In the genomic region with DNA sequence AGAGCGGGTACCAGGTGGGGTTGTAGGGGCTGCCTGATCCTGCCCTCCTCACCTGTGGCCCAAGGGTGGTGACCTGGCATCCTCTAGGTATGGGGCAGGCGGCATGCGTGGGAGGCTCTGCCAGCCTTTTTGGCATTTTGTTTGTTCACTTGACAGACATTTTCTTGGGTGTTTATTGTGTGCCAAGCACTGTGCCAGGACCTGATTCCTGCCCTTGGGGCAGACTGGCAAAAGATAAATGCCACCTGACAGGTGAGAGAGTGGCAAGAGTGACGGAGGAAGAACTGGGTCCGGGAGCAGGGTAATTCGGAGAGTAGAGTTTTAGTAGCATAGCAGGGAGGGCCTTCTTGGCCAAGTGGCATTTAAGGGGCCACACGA, we compare ENCODE assay signal across 18 cellular contexts. TPM values are rescaled to one million over a fixed set of nuclear protein-coding genes. Genes with fewer than 3 reads are reported as not detected.
A peak's percentile ranks its signal among the peaks of the same experiment; 100 is the strongest.
DNase-seq lines count a peak whose midpoint lies in the region; ATAC-seq and TF ChIP-seq lines count a peak whose summit lies in the region.
"Had no signal": no experiment of that assay in that cellular context is flagged by ENCODE, and none has a peak within 500 bp of the region (broad histone marks: within the 10 kb centered on the region; RNA-seq: fewer than 3 reads in every experiment).

No MANE protein-coding gene starts in this region.

- peak overlapping the region; percentile 37 to 50 for H3K27ac Mint-ChIP-seq in activated naive CD4-positive, alpha-beta T cell treated with anti-CD3 and anti-CD28 coated beads, Interleukin-2, amount 50 U/mL, for 72 hours
- no peak overlapping the region for H3K27ac Mint-ChIP-seq in activated naive CD4-positive, alpha-beta T cell treated with anti-CD3 and anti-CD28 coated beads for 36 hours
- peak overlapping the region; percentile 20 for H3K27ac Mint-ChIP-seq in stimulated activated naive B cell treated with anti-CD40 and anti-IgM and Interleukin-4, amounts not matched to agents 10 μg/mL and 1 μg/mL and 100 μg/mL, for 72 hours

- no peak overlapping the region for H3K9ac ChIP-seq in liver (ENCODE audit: low read depth in 1 of 2, low read length in 2 of 2)

- DNase-seq in activated naive CD4-positive, alpha-beta T cell treated with anti-CD3 and anti-CD28 coated beads, Interleukin-2, amount 50 U/mL, for 72 hours (ENCODE audit: low spot score in 2 of 2): no peak
- DNase-seq in activated naive CD4-positive, alpha-beta T cell treated with anti-CD3 and anti-CD28 coated beads for 36 hours: no peak
- no peak for DNase-seq in stimulated activated naive B cell treated with anti-CD40 and anti-IgM and Interleukin-4, amounts not matched to agents 10 μg/mL and 1 μg/mL and 100 μg/mL, for 72 hours
- no peak for DNase-seq in head of caudate nucleus
- DNase-seq: DMS79 treated with DMSO at 0.1 percent for 48 hours, KG1, NCI-H1048, NCI-H2081 treated with DMSO at 0.1 percent for 48 hours had no signal

- WGBS in liver: 71% methylated on average over 7 of the region's 7 CpGs

- H3K9me3 Mint-ChIP-seq in activated naive CD4-positive, alpha-beta T cell treated with anti-CD3 and anti-CD28 coated beads, Interleukin-2, amount 50 U/mL, for 72 hours: no peaks in the 10 kb centered on the region
- no peaks in the 10 kb centered on the region for H3K9me3 Mint-ChIP-seq in activated naive CD4-positive, alpha-beta T cell treated with anti-CD3 and anti-CD28 coated beads for 36 hours
- H3K9me3 Mint-ChIP-seq in stimulated activated naive B cell treated with anti-CD40 and anti-IgM and Interleukin-4, amounts not matched to agents 10 μg/mL and 1 μg/mL and 100 μg/mL, for 72 hours: no peaks in the 10 kb centered on the region
- H3K9me3 Mint-ChIP-seq: activated naive CD4-positive, alpha-beta T cell treated with anti-CD3 and anti-CD28 coated beads, Interleukin-2, amount 50 U/mL, for 24 hours; CD4-positive, CD25-positive, alpha-beta regulatory T cell had no signal

- H3K9me3 ChIP-seq in liver (ENCODE audit: control insufficient read depth in 4 of 4, low read length in 3 of 4): no peaks in the 10 kb centered on the region
- H3K9me3 ChIP-seq: uterus had no signal

- H3K27me3 Mint-ChIP-seq in activated naive CD4-positive, alpha-beta T cell treated with anti-CD3 and anti-CD28 coated beads for 36 hours (ENCODE audit: low read depth): no peaks in the 10 kb centered on the region
- no peaks in the 10 kb centered on the region for H3K27me3 Mint-ChIP-seq in stimulated activated naive B cell treated with anti-CD40 and anti-IgM and Interleukin-4, amounts not matched to agents 10 μg/mL and 1 μg/mL and 100 μg/mL, for 72 hours
- H3K27me3 Mint-ChIP-seq: activated naive CD4-positive, alpha-beta T cell treated with anti-CD3 and anti-CD28 coated beads, Interleukin-2, amount 50 U/mL, for 24 hours; CD4-positive, CD25-positive, alpha-beta regulatory T cell had no signal

- H3K27ac ChIP-seq in angular gyrus (ENCODE audit: low read depth, low read length): peak overlapping the region; percentile 78
- peak overlapping the region in 1 of 2 donors; percentile 2 for H3K27ac ChIP-seq in liver (ENCODE audit: low read depth in 1 of 2, low read length in 2 of 2)
- H3K27ac ChIP-seq: cardiac muscle cell, HL-60 had no signal

- H3K4me1 Mint-ChIP-seq in activated naive CD4-positive, alpha-beta T cell treated with anti-CD3 and anti-CD28 coated beads for 36 hours (ENCODE audit: low read depth): peaks cover 32% of the 10 kb centered on the region
- H3K4me1 Mint-ChIP-seq in stimulated activated naive B cell treated with anti-CD40 and anti-IgM and Interleukin-4, amounts not matched to agents 10 μg/mL and 1 μg/mL and 100 μg/mL, for 72 hours: peaks cover 37 to 65% of the 10 kb centered on the region in 2 donors

- H3K4me1 ChIP-seq in liver (ENCODE audit: control insufficient read depth in 4 of 4, insufficient read depth in 4 of 4, low read length in 3 of 4): peaks cover 15 to 57% (median 42%) of the 10 kb centered on the region in 4 donors

- ATAC-seq in activated naive CD4-positive, alpha-beta T cell treated with anti-CD3 and anti-CD28 coated beads, Interleukin-2, amount 50 U/mL, for 72 hours: no peak
- no peak for ATAC-seq in stimulated activated naive B cell treated with anti-CD40 and anti-IgM and Interleukin-4, amounts not matched to agents 10 μg/mL and 1 μg/mL and 100 μg/mL, for 72 hours (replicated peaks)
- no peak for ATAC-seq in HG02588 (IDR thresholded peaks at IDR 0.05; ENCODE audit: unreplicated experiment)
- no peak for ATAC-seq in HG02884 (IDR thresholded peaks at IDR 0.05; ENCODE audit: unreplicated experiment)

- H3K4me3 ChIP-seq in liver (ENCODE audit: low read depth in 1 of 3, low read length in 3 of 3): no peak overlapping the region
- H3K4me3 ChIP-seq: cardiac muscle cell, uterus had no signal

- H3K36me3 Mint-ChIP-seq in activated naive CD4-positive, alpha-beta T cell treated with anti-CD3 and anti-CD28 coated beads, Interleukin-2, amount 50 U/mL, for 72 hours: no peaks in the 10 kb centered on the region
- peaks cover 3% of the 10 kb centered on the region for H3K36me3 Mint-ChIP-seq in activated naive CD4-positive, alpha-beta T cell treated with anti-CD3 and anti-CD28 coated beads for 36 hours (ENCODE audit: low read depth)
- peaks cover 21 to 34% of the 10 kb centered on the region in 2 donors for H3K36me3 Mint-ChIP-seq in stimulated activated naive B cell treated with anti-CD40 and anti-IgM and Interleukin-4, amounts not matched to agents 10 μg/mL and 1 μg/mL and 100 μg/mL, for 72 hours
- H3K36me3 Mint-ChIP-seq: activated naive CD4-positive, alpha-beta T cell treated with anti-CD3 and anti-CD28 coated beads, Interleukin-2, amount 50 U/mL, for 24 hours had no signal

- no peaks in the 10 kb centered on the region for H3K27me3 ChIP-seq in liver (ENCODE audit: control insufficient read depth in 4 of 4, insufficient read depth in 4 of 4, low read length in 3 of 4)
- H3K27me3 ChIP-seq: cardiac muscle cell, uterus had no signal

- no peak for TF ChIP-seq CTCF in liver (IDR thresholded peaks at IDR 0.05; ENCODE audit: low read depth, low read length, missing input control)

- intact Hi-C loops in activated naive CD4-positive, alpha-beta T cell treated with anti-CD3 and anti-CD28 coated beads for 36 hours (cut with micrococcal nuclease): loop anchor here (1.0 kb wide), 1 partner anchor 42 kb away; no protein-coding TSS in a partner anchor
- intact Hi-C loops in head of caudate nucleus (cut with DNase I): loop anchor here (5.0 kb wide), 1 partner anchor 39 kb away; no protein-coding TSS in a partner anchor

- CTCF ChIA-PET in activated naive CD4-positive, alpha-beta T cell treated with anti-CD3 and anti-CD28 coated beads for 36 hours (lab: Charles Lee): interaction anchor here (0.5 to 6.6 kb wide), 2 partner anchors 42 to 60 kb away, joined by 3 to 41 read pairs; no protein-coding TSS in a partner anchor

- H3K36me3 ChIP-seq in liver (ENCODE audit: control insufficient read depth in 4 of 4, insufficient read depth in 3 of 4, low read depth in 1 of 4, low read length in 3 of 4): peaks cover 0 to 12% (median 9%) of the 10 kb centered on the region in 4 donors
- H3K36me3 ChIP-seq: cardiac muscle cell, uterus had no signal

- no peak for TF ChIP-seq RAD21 in liver (IDR thresholded peaks at IDR 0.05)

- no peak overlapping the region for H3K4me3 Mint-ChIP-seq in activated naive CD4-positive, alpha-beta T cell treated with anti-CD3 and anti-CD28 coated beads for 36 hours
- no peak overlapping the region for H3K4me3 Mint-ChIP-seq in stimulated activated naive B cell treated with anti-CD40 and anti-IgM and Interleukin-4, amounts not matched to agents 10 μg/mL and 1 μg/mL and 100 μg/mL, for 72 hours
- H3K4me3 Mint-ChIP-seq: activated naive CD4-positive, alpha-beta T cell treated with anti-CD3 and anti-CD28 coated beads, Interleukin-2, amount 50 U/mL, for 24 hours had no signal

TF ChIP-seq in liver, 16 proteins besides CTCF, POLR2A, EP300 and RAD21:
- TF ChIP-seq TAF1 (conservative IDR thresholded peaks at IDR 0.05): no peak
- TF ChIP-seq FOXA1 (IDR thresholded peaks at IDR 0.05): no peak
- peak; percentile 9 for TF ChIP-seq NR2F2 (IDR thresholded peaks at IDR 0.05)

RNA-seq across cellular contexts. Expression of a gene that starts 6.0 kb away (rescaled TPM):
- total RNA-seq in activated naive CD4-positive, alpha-beta T cell treated with anti-CD3 and anti-CD28 coated beads, Interleukin-2, amount 50 U/mL, for 72 hours: 10 to 100 TPM; 76.6 to 81.5 TPM
- total RNA-seq in activated naive CD4-positive, alpha-beta T cell treated with anti-CD3 and anti-CD28 coated beads for 36 hours: 10 to 100 TPM; 61.9 to 69.6 TPM
- total RNA-seq in liver: 10 to 100 TPM; 31.9 to 91.2 TPM
- polyA plus RNA-seq in liver: 10 to 100 TPM; 27.3 to 58.1 TPM

RNA-seq across cellular contexts. Expression of a gene that starts 16.9 kb away (rescaled TPM):
- total RNA-seq in activated naive CD4-positive, alpha-beta T cell treated with anti-CD3 and anti-CD28 coated beads, Interleukin-2, amount 50 U/mL, for 72 hours: 10 to 100 TPM in 1 of 2 donors, 1 to 10 TPM in 1; 7.3 to 14.9 TPM
- 10 to 100 TPM in 1 of 2 experiments, 1 to 10 TPM in 1; 9.2 to 10.3 TPM for total RNA-seq in activated naive CD4-positive, alpha-beta T cell treated with anti-CD3 and anti-CD28 coated beads for 36 hours
- total RNA-seq in liver: 10 to 100 TPM; 78.6 to 89.5 TPM
- 10 to 100 TPM; 21.6 to 39.1 TPM for polyA plus RNA-seq in liver

RNA-seq across cellular contexts. Expression of a gene that starts 32.2 kb away (rescaled TPM):
- total RNA-seq in activated naive CD4-positive, alpha-beta T cell treated with anti-CD3 and anti-CD28 coated beads, Interleukin-2, amount 50 U/mL, for 72 hours: 1 to 10 TPM in 1 of 2 donors, not detected in 1; 9.5 TPM
- not detected for total RNA-seq in activated naive CD4-positive, alpha-beta T cell treated with anti-CD3 and anti-CD28 coated beads for 36 hours
- total RNA-seq in liver: 100 to 1,000 TPM in 1 of 2 donors, under 1 TPM in 1; 0.65 to 144 TPM
- 100 to 1,000 TPM in 1 of 2 donors, 10 to 100 TPM in 1; 25.2 to 118 TPM for polyA plus RNA-seq in liver
- total RNA-seq: CD4-positive, CD25-positive, alpha-beta regulatory T cell; OCI-LY7 had no signal
- polyA plus RNA-seq: CD4-positive, CD25-positive, alpha-beta regulatory T cell had no signal

RNA-seq across cellular contexts. Expression of a gene that starts 48.6 kb away (rescaled TPM):
- total RNA-seq in activated naive CD4-positive, alpha-beta T cell treated with anti-CD3 and anti-CD28 coated beads, Interleukin-2, amount 50 U/mL, for 72 hours: 100 to 1,000 TPM; 105 to 243 TPM
- 100 to 1,000 TPM; 151 to 169 TPM for total RNA-seq in activated naive CD4-positive, alpha-beta T cell treated with anti-CD3 and anti-CD28 coated beads for 36 hours
- total RNA-seq in liver: 10 to 100 TPM; 66.3 to 75.1 TPM
- polyA plus RNA-seq in liver: 10 to 100 TPM; 39.4 to 86.9 TPM

RNA-seq across cellular contexts. Expression of a gene that starts 53.1 kb away (rescaled TPM):
- 1 to 10 TPM; 1.5 to 1.7 TPM for total RNA-seq in activated naive CD4-positive, alpha-beta T cell treated with anti-CD3 and anti-CD28 coated beads, Interleukin-2, amount 50 U/mL, for 72 hours
- under 1 TPM; 0.17 to 0.36 TPM for total RNA-seq in activated naive CD4-positive, alpha-beta T cell treated with anti-CD3 and anti-CD28 coated beads for 36 hours
- 1 to 10 TPM; 3.3 to 4.5 TPM for total RNA-seq in liver
- polyA plus RNA-seq in liver: 1 to 10 TPM in 1 of 2 donors, under 1 TPM in 1; 0.44 to 3.6 TPM

Comparison
In these comparisons a context has a peak if more than half of its experiments do, and no peak if none do; other contexts are left out.
1. RNA of a gene that starts 16.9 kb away (total RNA-seq): 78.6 to 89.5 TPM in liver; 7.3 to 14.9 TPM in activated naive CD4-positive, alpha-beta T cell treated with anti-CD3 and anti-CD28 coated beads, Interleukin-2, amount 50 U/mL, for 72 hours and 9.2 to 10.3 TPM in activated naive CD4-positive, alpha-beta T cell treated with anti-CD3 and anti-CD28 coated beads for 36 hours; every median in the first group is over 4 times any median in the second.